In genomic region chr1:62029704-62030103, GRCh38 we compare ENCODE assay signal across 18 cellular contexts.
DNase-seq lines count a peak whose midpoint lies in the region; ATAC-seq, FAIRE-seq and TF ChIP-seq lines count a peak whose summit lies in the region.
"Had no signal": no experiment of that assay in that cellular context is flagged by ENCODE, and none has a peak within 500 bp of the region (broad histone marks: within the 10 kb centered on the region; RNA-seq: fewer than 3 reads in every experiment).

No MANE protein-coding gene starts in this region.

- H4K20me1 ChIP-seq in DOHH2 (ENCODE audit: control insufficient read depth, insufficient read depth, low read depth, low read length): no peaks in the 10 kb centered on the region

- H3K36me3 Mint-ChIP-seq in naive B cell: peaks cover 11 to 25% of the 10 kb centered on the region in 2 donors
- no peaks in the 10 kb centered on the region for H3K36me3 Mint-ChIP-seq in activated CD8-positive, alpha-beta T cell treated with anti-CD3 and anti-CD28 coated beads, Interleukin-2, amount 10 ng/mL, durations not matched to agents 7 days and 5 days (ENCODE audit: low read depth)
- H3K36me3 Mint-ChIP-seq: CD14-positive monocyte had no signal

- no peaks in the 10 kb centered on the region for H3K9me2 ChIP-seq in DOHH2 (replicated peaks; ENCODE audit: control insufficient read depth, low read length)

- peaks cover 10 to 25% (median 15%) of the 10 kb centered on the region in 3 donors for H3K4me1 Mint-ChIP-seq in naive B cell
- H3K4me1 Mint-ChIP-seq in activated CD8-positive, alpha-beta T cell treated with anti-CD3 and anti-CD28 coated beads, Interleukin-2, amount 10 ng/mL, durations not matched to agents 7 days and 5 days (ENCODE audit: low read depth): no peaks in the 10 kb centered on the region
- H3K4me1 Mint-ChIP-seq: CD14-positive monocyte had no signal

- no peaks in the 10 kb centered on the region for H3K27me3 Mint-ChIP-seq in naive B cell
- H3K27me3 Mint-ChIP-seq in activated CD8-positive, alpha-beta T cell treated with anti-CD3 and anti-CD28 coated beads, Interleukin-2, amount 10 ng/mL, durations not matched to agents 7 days and 5 days (ENCODE audit: low read depth): no peaks in the 10 kb centered on the region
- H3K27me3 Mint-ChIP-seq: CD4-positive, alpha-beta memory T cell had no signal

- 0 out of 2 replicates have a peak overlapping the region, but pooled peaks have one; percentile 9 for H3K4me2 ChIP-seq in DOHH2 (ENCODE audit: low read length)

- peak overlapping the region in 3 of 6 donors; percentile 9 to 42 (median 26) for H3K27ac Mint-ChIP-seq in naive B cell
- H3K27ac Mint-ChIP-seq in activated CD8-positive, alpha-beta T cell treated with anti-CD3 and anti-CD28 coated beads, Interleukin-2, amount 10 ng/mL, durations not matched to agents 7 days and 5 days: no peak overlapping the region
- H3K27ac Mint-ChIP-seq: CD14-positive monocyte had no signal

- POLR2A ChIA-PET in activated CD8-positive, alpha-beta T cell treated with anti-CD3 and anti-CD28 coated beads, Interleukin-2, amount 10 ng/mL, durations not matched to agents 7 days and 5 days (lab: Charles Lee): no interaction called here

- H3K9me3 ChIP-seq in DOHH2 (ENCODE audit: control insufficient read depth, insufficient read depth, low read length): no peaks in the 10 kb centered on the region
- H3K9me3 ChIP-seq: BE2C had no signal

- peaks cover 0 to 13% (median 3%) of the 10 kb centered on the region in 7 donors for H3K9me3 Mint-ChIP-seq in naive B cell
- H3K9me3 Mint-ChIP-seq in activated CD8-positive, alpha-beta T cell treated with anti-CD3 and anti-CD28 coated beads, Interleukin-2, amount 10 ng/mL, durations not matched to agents 7 days and 5 days (ENCODE audit: insufficient read depth): no peaks in the 10 kb centered on the region

- FAIRE-seq in HTR-8/SVneo (lab: Jason Lieb, UNC): no peak
- FAIRE-seq: A204.1, K562 had no signal

- peak; percentile 91 for DNase-seq in NCI-H526 treated with DMSO at 0.1 percent for 48 hours (lab: John Stamatoyannopoulos, UW)
- peak; percentile 9 for DNase-seq in naive B cell
- no peak for DNase-seq in HTR-8/SVneo (ENCODE audit: insufficient read length, low spot score)
- no peak for DNase-seq in anterior cingulate cortex (lab: John Stamatoyannopoulos, UW)
- DNase-seq in activated CD8-positive, alpha-beta T cell treated with anti-CD3 and anti-CD28 coated beads, Interleukin-2, amount 10 ng/mL, durations not matched to agents 7 days and 5 days: no peak
- DNase-seq: ACHN; BE2C; CD4-positive, alpha-beta memory T cell; DMS153; DMS79; GF-D8; GM23248; HCEC 1CT; IMR-90 had no signal

- H3K4me1 ChIP-seq in DOHH2 (ENCODE audit: control insufficient read depth, low read length): peaks cover 22% of the 10 kb centered on the region
- H3K4me1 ChIP-seq: BE2C had no signal

- H3K4me3 Mint-ChIP-seq in naive B cell: no peak overlapping the region
- H3K4me3 Mint-ChIP-seq in activated CD8-positive, alpha-beta T cell treated with anti-CD3 and anti-CD28 coated beads, Interleukin-2, amount 10 ng/mL, durations not matched to agents 7 days and 5 days: no peak overlapping the region
- H3K4me3 Mint-ChIP-seq: CD14-positive monocyte; CD4-positive, alpha-beta memory T cell had no signal

- CTCF ChIA-PET in activated CD8-positive, alpha-beta T cell treated with anti-CD3 and anti-CD28 coated beads, Interleukin-2, amount 10 ng/mL, durations not matched to agents 7 days and 5 days (lab: Charles Lee): no interaction called here

- H3K27me3 ChIP-seq in DOHH2 (ENCODE audit: control insufficient read depth, low read length): no peaks in the 10 kb centered on the region
- H3K27me3 ChIP-seq: BE2C had no signal

- ATAC-seq in naive B cell (ENCODE audit: low read depth in 2 of 2): peak; percentile 41 to 67
- ATAC-seq in activated CD8-positive, alpha-beta T cell treated with anti-CD3 and anti-CD28 coated beads, Interleukin-2, amount 10 ng/mL, durations not matched to agents 7 days and 5 days: no peak
- ATAC-seq: K562 had no signal

- no peaks in the 10 kb centered on the region for H3F3A ChIP-seq in DOHH2 (ENCODE audit: control insufficient read depth, insufficient read depth)

- TF ChIP-seq CTCF in DOHH2 (IDR thresholded peaks at IDR 0.05; ENCODE audit: low read depth, low read length, poor library complexity, severe bottlenecking): no peak

- H3K36me3 ChIP-seq in DOHH2 (ENCODE audit: control insufficient read depth, low read length): no peaks in the 10 kb centered on the region
- H3K36me3 ChIP-seq: BE2C had no signal

- no peak overlapping the region for H3K27ac ChIP-seq in DOHH2 (ENCODE audit: low read depth, low read length)
- H3K27ac ChIP-seq: GM23248 had no signal

- no peaks in the 10 kb centered on the region for H3K79me2 ChIP-seq in DOHH2 (ENCODE audit: control insufficient read depth, low read length)

- 0 out of 2 replicates have a peak overlapping the region, but pooled peaks have one; percentile 3 for H3K4me3 ChIP-seq in DOHH2 (ENCODE audit: low read length)
- H3K4me3 ChIP-seq: GM23248, K562 had no signal

Comparison
In these comparisons a context has a peak if more than half of its experiments do, and no peak if none do; other contexts are left out.
1. DNase-seq: peak in NCI-H526 treated with DMSO at 0.1 percent for 48 hours (single experiment) and naive B cell (single experiment); none in HTR-8/SVneo (single experiment), anterior cingulate cortex (0 of 58) and activated CD8-positive, alpha-beta T cell treated with anti-CD3 and anti-CD28 coated beads, Interleukin-2, amount 10 ng/mL, durations not matched to agents 7 days and 5 days (single experiment).